ENCODE assay signal across 13 cellular contexts in the genomic region with DNA sequence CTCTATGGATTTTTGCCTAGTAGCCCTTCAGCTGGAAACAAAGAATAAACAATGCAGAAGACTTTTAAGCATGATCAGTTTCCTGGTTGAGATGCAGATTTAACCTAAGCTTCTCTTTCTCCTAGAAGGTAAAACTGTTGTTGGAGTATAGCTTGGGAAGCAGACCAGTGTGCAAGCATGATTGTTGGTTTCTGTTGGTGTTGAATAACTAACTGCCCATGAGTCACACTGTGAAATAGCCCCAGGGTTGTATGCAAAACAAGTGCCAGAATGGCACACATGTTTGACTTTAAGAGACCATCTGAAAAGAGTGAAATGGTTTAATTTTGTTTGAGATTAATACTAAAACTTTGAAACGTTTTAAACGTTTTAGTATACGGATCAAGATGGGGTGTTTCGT.
DNase-seq lines count a peak whose midpoint lies in the region; ATAC-seq and TF ChIP-seq lines count a peak whose summit lies in the region.
"Had no signal": no experiment of that assay in that cellular context is flagged by ENCODE, and none has a peak within 500 bp of the region (broad histone marks: within the 10 kb centered on the region; RNA-seq: fewer than 3 reads in every experiment).

No MANE protein-coding gene starts in this region.

- H3K27me3 Mint-ChIP-seq in endothelial cell (ENCODE audit: unreplicated experiment), result no peaks in the 10 kb centered on the region
- H3K27me3 Mint-ChIP-seq in activated T-cell treated with anti-CD3 and anti-CD28 coated beads, Interleukin-2, amount 50 U/mL, for 4 hours (ENCODE audit: low read depth), result peaks cover 4% of the 10 kb centered on the region

- H3K4me3 Mint-ChIP-seq in endothelial cell (ENCODE audit: unreplicated experiment), result no peak overlapping the region
- H3K4me3 Mint-ChIP-seq in activated T-cell treated with anti-CD3 and anti-CD28 coated beads, Interleukin-2, amount 50 U/mL, for 4 hours, result no peak overlapping the region
- H3K4me3 Mint-ChIP-seq: T-cell had no signal

- H3K4me3 ChIP-seq in brain microvascular endothelial cell (ENCODE audit: low read depth, low read length), result no peak overlapping the region
- H3K4me3 ChIP-seq: cardiac muscle cell, heart left ventricle, sigmoid colon had no signal

- H3K4me1 Mint-ChIP-seq in endothelial cell (ENCODE audit: unreplicated experiment), result peaks cover 6% of the 10 kb centered on the region
- no peaks in the 10 kb centered on the region for H3K4me1 Mint-ChIP-seq in activated T-cell treated with anti-CD3 and anti-CD28 coated beads, Interleukin-2, amount 50 U/mL, for 4 hours (ENCODE audit: low read depth)
- H3K4me1 Mint-ChIP-seq: T-cell had no signal

- no peak for ATAC-seq in activated T-cell treated with anti-CD3 and anti-CD28 coated beads, Interleukin-2, amount 50 U/mL, for 4 hours
- ATAC-seq: heart left ventricle, T-cell had no signal

- H3K27ac ChIP-seq in brain microvascular endothelial cell, result no peak overlapping the region
- H3K27ac ChIP-seq: cardiac muscle cell, heart left ventricle, sigmoid colon had no signal

- in situ Hi-C loops in brain microvascular endothelial cell (cut with HindIII; ENCODE audit: low pct_ligation_motif_present, low sequenced_read_pairs), result no loop called here

- no peaks in the 10 kb centered on the region for H3K27me3 ChIP-seq in brain microvascular endothelial cell (replicated peaks)
- H3K27me3 ChIP-seq: cardiac muscle cell, heart left ventricle, sigmoid colon had no signal

- H3K27ac Mint-ChIP-seq in endothelial cell (ENCODE audit: unreplicated experiment), result no peak overlapping the region
- H3K27ac Mint-ChIP-seq: T-cell had no signal

- H3K36me3 Mint-ChIP-seq in endothelial cell (ENCODE audit: low read depth, unreplicated experiment), result no peaks in the 10 kb centered on the region
- H3K36me3 Mint-ChIP-seq in activated T-cell treated with anti-CD3 and anti-CD28 coated beads, Interleukin-2, amount 50 U/mL, for 4 hours (ENCODE audit: insufficient read depth), result no peaks in the 10 kb centered on the region
- H3K36me3 Mint-ChIP-seq: T-cell had no signal

- no peak for TF ChIP-seq CTCF in brain microvascular endothelial cell (IDR thresholded peaks at IDR 0.05; ENCODE audit: low read depth, low read length, missing control alignments)
- TF ChIP-seq CTCF in endothelial cell (IDR thresholded peaks at IDR 0.05; ENCODE audit: unreplicated experiment), result no peak

- DNase-seq in ELR (ENCODE audit: low read depth), result peak; percentile 87
- peak; percentile 60 for DNase-seq in LHCN-M2 (ENCODE audit: low read depth)
- peak; percentile 15 for DNase-seq in brain microvascular endothelial cell
- DNase-seq in kidney tubule cell (ENCODE audit: low spot score), result peak; percentile 79
- DNase-seq in endothelial cell (ENCODE audit: low spot score), result no peak
- DNase-seq in amygdala (lab: John Stamatoyannopoulos, UW), result no peak
- DNase-seq in activated T-cell treated with anti-CD3 and anti-CD28 coated beads, Interleukin-2, amount 50 U/mL, for 4 hours, result no peak
- no peak for DNase-seq in SW480 (ENCODE audit: low spot score)
- DNase-seq: heart left ventricle, NCI-H446 treated with DMSO at 0.1 percent for 48 hours, sigmoid colon, T-cell had no signal

- peaks cover 6% of the 10 kb centered on the region for H3K36me3 ChIP-seq in brain microvascular endothelial cell (replicated peaks)
- H3K36me3 ChIP-seq: cardiac muscle cell, heart left ventricle, sigmoid colon had no signal

- H3K9me3 Mint-ChIP-seq in endothelial cell (ENCODE audit: unreplicated experiment), result no peaks in the 10 kb centered on the region
- H3K9me3 Mint-ChIP-seq in activated T-cell treated with anti-CD3 and anti-CD28 coated beads, Interleukin-2, amount 50 U/mL, for 4 hours, result no peaks in the 10 kb centered on the region
- H3K9me3 Mint-ChIP-seq: T-cell had no signal

Comparison
In these comparisons a context has a peak if more than half of its experiments do, and no peak if none do; other contexts are left out.
1. DNase-seq: peak in ELR (single experiment), LHCN-M2 (single experiment), brain microvascular endothelial cell (single experiment) and kidney tubule cell (single experiment); none in endothelial cell (single experiment), amygdala (0 of 56), activated T-cell treated with anti-CD3 and anti-CD28 coated beads, Interleukin-2, amount 50 U/mL, for 4 hours (single experiment) and SW480 (single experiment).